8 cellular contexts compared by ENCODE assay signal in genomic region chr11:804599-804964, GRCh38. TPM values are rescaled to one million over a fixed set of nuclear protein-coding genes. Genes with fewer than 3 reads are reported as not detected.
DNase-seq lines count a peak whose midpoint lies in the region; ATAC-seq and TF ChIP-seq lines count a peak whose summit lies in the region.

No MANE protein-coding gene starts in this region.

- H2AFZ ChIP-seq in Loucy (ENCODE audit: low read length) = peak overlapping the region; percentile 68

- POLR2A ChIA-PET in BJ (lab: Charles Lee) = no interaction called here

- H3K4me3 ChIP-seq in BJ (ENCODE audit: low read depth, low read length) = peak overlapping the region; percentile 50
- peak overlapping the region; percentile 95 for H3K4me3 ChIP-seq in Loucy (ENCODE audit: low read length, poor library complexity, severe bottlenecking)
- H3K4me3 ChIP-seq in coronary artery = peak overlapping the region; percentile 78

- no peaks in the 10 kb centered on the region for H3K9me3 Mint-ChIP-seq in natural killer cell

- H3K36me3 Mint-ChIP-seq in natural killer cell = no peaks in the 10 kb centered on the region

- peak overlapping the region; percentile 100 for H3K4me2 ChIP-seq in Loucy (ENCODE audit: low read depth, low read length, poor library complexity, severe bottlenecking)

- ATAC-seq in natural killer cell (no peak), GM18502 (IDR thresholded peaks at IDR 0.05; ENCODE audit: poor library complexity, unreplicated experiment) (no peak), esophagus mucosa (no peak), GM21423 (IDR thresholded peaks at IDR 0.05; ENCODE audit: unreplicated experiment) (no peak), GM18520 (IDR thresholded peaks at IDR 0.05; ENCODE audit: unreplicated experiment) (no peak)

- H3K27ac Mint-ChIP-seq in natural killer cell = peak overlapping the region; percentile 61 to 81

- H3K79me2 ChIP-seq in Loucy (ENCODE audit: insufficient read depth, low read length) = peaks cover 40% of the 10 kb centered on the region

- H3K9me2 ChIP-seq in Loucy (replicated peaks; ENCODE audit: low read depth, low read length) = no peaks in the 10 kb centered on the region

- H3K4me1 ChIP-seq in Loucy (ENCODE audit: insufficient read depth, low read length, poor library complexity, severe bottlenecking) = peaks cover 26% of the 10 kb centered on the region

- intact Hi-C loops in natural killer cell (cut with micrococcal nuclease) = no loop called here

- H3K27ac ChIP-seq in coronary artery = peak overlapping the region; percentile 72 to 95

- CTCF ChIA-PET in BJ (lab: Yijun Ruan, JAX) = interaction anchor here (1.2 to 1.9 kb wide), 2 partner anchors 21 to 247 kb away, joined by 3 to 7 read pairs; no protein-coding TSS in a partner anchor

- peaks cover 11 to 19% of the 10 kb centered on the region in 2 donors for H3K4me1 Mint-ChIP-seq in natural killer cell

- TF ChIP-seq CTCF in BJ (IDR thresholded peaks at IDR 0.05; ENCODE audit: insufficient read depth, low read depth, low read length) (no peak), Loucy (conservative IDR thresholded peaks at IDR 0.05; ENCODE audit: low read length) (no peak), coronary artery (IDR thresholded peaks at IDR 0.05) (no peak), natural killer cell (IDR thresholded peaks at IDR 0.05) (no peak)

- no peaks in the 10 kb centered on the region for H3K9me3 ChIP-seq in Loucy (ENCODE audit: insufficient read depth, low read depth, low read length)

- H3K27me3 ChIP-seq in BJ (ENCODE audit: control insufficient read depth, insufficient read depth, low read length) = no peaks in the 10 kb centered on the region
- no peaks in the 10 kb centered on the region for H3K27me3 ChIP-seq in Loucy (ENCODE audit: insufficient read depth, low read length, poor library complexity, severe bottlenecking)

- peaks cover 7% of the 10 kb centered on the region for H4K20me1 ChIP-seq in Loucy (ENCODE audit: insufficient read depth, low read length, poor library complexity, severe bottlenecking)

- peak overlapping the region; percentile 99 for H3K9ac ChIP-seq in Loucy (ENCODE audit: low read depth, low read length, poor library complexity, severe bottlenecking)

- DNase-seq in BJ (ENCODE audit: low read depth) (no peak), coronary artery (ENCODE audit: low spot score) (no peak), natural killer cell (no peak)

- no peaks in the 10 kb centered on the region; the same call in 1 of the 2 replicates for H3F3A ChIP-seq in Loucy (ENCODE audit: low read depth)

- H3K36me3 ChIP-seq in BJ (ENCODE audit: control insufficient read depth, insufficient read depth, low read length) (peaks cover 24% of the 10 kb centered on the region), Loucy (ENCODE audit: insufficient read depth, low read length) (no peaks in the 10 kb centered on the region)

- H3K4me3 Mint-ChIP-seq in natural killer cell = peak overlapping the region; percentile 81

- no peaks in the 10 kb centered on the region for H3K27me3 Mint-ChIP-seq in natural killer cell (ENCODE audit: low read depth in 2 of 2)

RNA-seq across cellular contexts. Expression of gene PIDD1, which starts 0.4 kb away (rescaled TPM):
- polyA plus RNA-seq in BJ (2011; rRNA removed) = 6.8 and 11.2 TPM in 2 replicates
- 3.6 and 4.8 TPM in 2 replicates for polyA minus RNA-seq in BJ (2011; rRNA and poly(A)+ RNA removed)
- 10 to 100 TPM; 24.3 to 30.9 (median 25.2) TPM for total RNA-seq in natural killer cell
- total RNA-seq in esophagus mucosa = 7.6 TPM

RNA-seq across cellular contexts. Expression of gene RPLP2, which starts 5.2 kb away (rescaled TPM):
- 1,103 and 1,199 TPM in 2 replicates for polyA plus RNA-seq in BJ (2011; rRNA removed)
- polyA minus RNA-seq in BJ (2011; rRNA and poly(A)+ RNA removed) = 580 and 714 TPM in 2 replicates
- total RNA-seq in natural killer cell (1,000 to 10,000 TPM; 1,482 to 1,846 (median 1,534) TPM), esophagus mucosa (2,043 TPM)

RNA-seq across cellular contexts. Expression of gene SLC25A22, which starts 6.5 kb away (rescaled TPM):
- 12.4 and 25.5 TPM in 2 replicates for polyA plus RNA-seq in BJ (2011; rRNA removed)
- polyA minus RNA-seq in BJ (2011; rRNA and poly(A)+ RNA removed) = 12.1 and 14.6 TPM in 2 replicates
- total RNA-seq in natural killer cell = 10 to 100 TPM; 22.8 to 34.6 (median 31.5) TPM
- 11.0 TPM for total RNA-seq in esophagus mucosa

RNA-seq across cellular contexts. Expression of gene PNPLA2, which starts 14.1 kb away (rescaled TPM):
- 32.0 and 53.1 TPM in 2 replicates for polyA plus RNA-seq in BJ (2011; rRNA removed)
- polyA minus RNA-seq in BJ (2011; rRNA and poly(A)+ RNA removed) = 53.3 and 57.3 TPM in 2 replicates
- total RNA-seq in natural killer cell (100 to 1,000 TPM; 184 to 218 (median 201) TPM), esophagus mucosa (24.5 TPM)

RNA-seq across cellular contexts. Expression of gene CEND1, which starts 14.7 kb away (rescaled TPM):
- polyA plus RNA-seq in BJ (2011; rRNA removed) = 0.23 and 0.25 TPM in 2 replicates
- 0.26 TPM in 1 of 2 replicates, not detected in the other for polyA minus RNA-seq in BJ (2011; rRNA and poly(A)+ RNA removed)
- total RNA-seq in natural killer cell (not detected), esophagus mucosa (not detected)
